ENCODE assay signal across 8 cellular contexts in genomic region chr21:31772674-31773555, GRCh38. TPM values are rescaled to one million over a fixed set of nuclear protein-coding genes. Genes with fewer than 3 reads are reported as not detected.
A peak's percentile ranks its signal among the peaks of the same experiment; 100 is the strongest.
DNase-seq lines count a peak whose midpoint lies in the region; ATAC-seq, FAIRE-seq and TF ChIP-seq lines count a peak whose summit lies in the region.
"Had no signal": no experiment of that assay in that cellular context is flagged by ENCODE, and none has a peak within 500 bp of the region (broad histone marks: within the 10 kb centered on the region; RNA-seq: fewer than 3 reads in every experiment).

No MANE protein-coding gene starts in this region.

- no peak for FAIRE-seq in HTR-8/SVneo (lab: Jason Lieb, UNC)

- H3K27ac Mint-ChIP-seq in naive B cell, result peak overlapping the region; percentile 87 to 99 (median 98)

- peak; percentile 77 for DNase-seq in naive B cell
- DNase-seq in HTR-8/SVneo (ENCODE audit: insufficient read length, low spot score), result no peak
- no peak for DNase-seq in DMS153 (lab: John Stamatoyannopoulos, UW)
- DNase-seq: NCI-H2081 treated with DMSO at 0.1 percent for 48 hours had no signal

- peaks cover 21 to 75% (median 28%) of the 10 kb centered on the region in 3 donors for H3K4me1 Mint-ChIP-seq in naive B cell

- H3K36me3 Mint-ChIP-seq in naive B cell, result no peaks in the 10 kb centered on the region

- peak overlapping the region; percentile 36 to 92 (median 82) for H3K4me3 Mint-ChIP-seq in naive B cell

- H3K9me3 Mint-ChIP-seq in naive B cell, result peaks cover 0 to 3% (median 0%) of the 10 kb centered on the region in 7 donors

- ATAC-seq in GM19023 (IDR thresholded peaks at IDR 0.05; ENCODE audit: unreplicated experiment), result peak; percentile 81
- ATAC-seq in HG02623 (IDR thresholded peaks at IDR 0.05; ENCODE audit: unreplicated experiment), result peak; percentile 92
- ATAC-seq in HG03571 (IDR thresholded peaks at IDR 0.05; ENCODE audit: unreplicated experiment), result peak; percentile 87
- peak; percentile 92 to 93 for ATAC-seq in naive B cell (ENCODE audit: low read depth in 2 of 2)
- ATAC-seq in SK-N-SH treated with all-trans-retinoic acid at 6 μM for 48 hours, result no peak

- no peaks in the 10 kb centered on the region for H3K27me3 Mint-ChIP-seq in naive B cell

TF ChIP-seq in SK-N-SH treated with all-trans-retinoic acid at 6 μM for 48 hours, 23 proteins besides CTCF, POLR2A, EP300 and RAD21:
- TF ChIP-seq ZFP3 (CRISPR knock-in tag; IDR thresholded peaks at IDR 0.05), result no peak
- TF ChIP-seq ARNTL (CRISPR knock-in tag; IDR thresholded peaks at IDR 0.05; ENCODE audit: borderline replicate concordance, low read depth), result no peak
- TF ChIP-seq SNAI2 (CRISPR knock-in tag; IDR thresholded peaks at IDR 0.05), result no peak
- no peak for TF ChIP-seq ZC3H10 (CRISPR knock-in tag; IDR thresholded peaks at IDR 0.05)
- no peak for TF ChIP-seq ESRRG (CRISPR knock-in tag; IDR thresholded peaks at IDR 0.05)
- TF ChIP-seq BACH2 (CRISPR knock-in tag; IDR thresholded peaks at IDR 0.05; ENCODE audit: borderline replicate concordance), result no peak
- TF ChIP-seq CSRNP3 (CRISPR knock-in tag; IDR thresholded peaks at IDR 0.05), result no peak
- TF ChIP-seq TCF4 (CRISPR knock-in tag; IDR thresholded peaks at IDR 0.05; ENCODE audit: borderline replicate concordance), result no peak
- TF ChIP-seq TOX (CRISPR knock-in tag; IDR thresholded peaks at IDR 0.05; ENCODE audit: borderline replicate concordance), result no peak
- TF ChIP-seq ZNF565 (CRISPR knock-in tag; conservative IDR thresholded peaks at IDR 0.05; ENCODE audit: low read depth), result no peak
- no peak for TF ChIP-seq PATZ1 (CRISPR knock-in tag; IDR thresholded peaks at IDR 0.05; ENCODE audit: borderline replicate concordance)
- TF ChIP-seq ZNF70 (CRISPR knock-in tag; IDR thresholded peaks at IDR 0.05), result no peak
- TF ChIP-seq CSDC2 (CRISPR knock-in tag; IDR thresholded peaks at IDR 0.05), result no peak
- no peak for TF ChIP-seq ZNF8 (CRISPR knock-in tag; IDR thresholded peaks at IDR 0.05)
- TF ChIP-seq ISL1 (CRISPR knock-in tag; IDR thresholded peaks at IDR 0.05), result no peak
- no peak for TF ChIP-seq OSR1 (CRISPR knock-in tag; IDR thresholded peaks at IDR 0.05)
- TF ChIP-seq GLIS3 (CRISPR knock-in tag; IDR thresholded peaks at IDR 0.05), result no peak

RNA-seq across cellular contexts. Expression of gene SCAF4, which starts 41.0 kb away (rescaled TPM):
- polyA plus RNA-seq in naive B cell (ENCODE audit: low read depth in 6 of 6), result 10 to 100 TPM; 25.1 to 66.0 (median 34.8) TPM
